Comparison of ENCODE assay signal across 14 cellular contexts in genomic region chr11:17719940-17720795, GRCh38. TPM values are rescaled to one million over a fixed set of nuclear protein-coding genes. Genes with fewer than 3 reads are reported as not detected.
DNase-seq lines count a peak whose midpoint lies in the region; FAIRE-seq and TF ChIP-seq lines count a peak whose summit lies in the region.
"Had no signal": no experiment of that assay in that cellular context is flagged by ENCODE, and none has a peak within 500 bp of the region (broad histone marks: within the 10 kb centered on the region; RNA-seq: fewer than 3 reads in every experiment).

No MANE protein-coding gene starts in this region.

- H3K79me2 ChIP-seq in GM23248 (ENCODE audit: insufficient read depth) (no peaks in the 10 kb centered on the region), osteoblast (ENCODE audit: insufficient read depth, low read length) (no peaks in the 10 kb centered on the region)

- intact Hi-C loops in ovary (cut with DNase I): loop anchor here in 1 of 4 donors (5.0 kb wide), 2 partner anchors 47 to 48 kb away; no protein-coding TSS in a partner anchor

- TF ChIP-seq CTCF in fibroblast of pulmonary artery (IDR thresholded peaks at IDR 0.05; ENCODE audit: low read length, missing control alignments): no peak
- no peak for TF ChIP-seq CTCF in osteoblast (IDR thresholded peaks at IDR 0.05; ENCODE audit: extremely low read depth, low read depth, low read length)
- TF ChIP-seq CTCF in ovary (IDR thresholded peaks at IDR 0.05): no peak

- H3K4me3 ChIP-seq in GM23248: no peak overlapping the region
- H3K4me3 ChIP-seq in fibroblast of pulmonary artery (replicated peaks; ENCODE audit: low read depth, low read length): no peak overlapping the region
- no peak overlapping the region for H3K4me3 ChIP-seq in osteoblast (ENCODE audit: insufficient read depth, low read length)
- H3K4me3 ChIP-seq in ovary: no peak overlapping the region

- no peak for TF ChIP-seq EP300 in ovary (IDR thresholded peaks at IDR 0.05)

- H3K36me3 ChIP-seq in GM23248 (ENCODE audit: low read depth): no peaks in the 10 kb centered on the region
- no peaks in the 10 kb centered on the region for H3K36me3 ChIP-seq in osteoblast (ENCODE audit: insufficient read depth, low read length)
- no peaks in the 10 kb centered on the region for H3K36me3 ChIP-seq in ovary

- H3K27ac ChIP-seq in GM23248 (no peak overlapping the region), osteoblast (ENCODE audit: low read depth, low read length) (no peak overlapping the region), ovary (no peak overlapping the region)

- H3K9me3 ChIP-seq in GM23248 (ENCODE audit: low read depth) (no peaks in the 10 kb centered on the region), osteoblast (ENCODE audit: low read depth, low read length) (no peaks in the 10 kb centered on the region), ovary (no peaks in the 10 kb centered on the region)

- 3% methylated on average over 79 to 82 of the region's 84 CpGs for WGBS in GM23248 (ENCODE audit: low coverage in 1 of 2, low lambda C conversion rate in 2 of 2, missing lambda C conversion rate in 2 of 2), 2 experiments
- whole genome bisulfite sequencing in ovary, 3 donors: 1 to 3% (median 2%) methylated on average over 39 to 84 of the region's 84 CpGs

- H4K20me1 ChIP-seq in GM23248 (ENCODE audit: insufficient read depth): no peaks in the 10 kb centered on the region
- H4K20me1 ChIP-seq in osteoblast (ENCODE audit: insufficient read depth, low read length): no peaks in the 10 kb centered on the region

- no peak overlapping the region for H3K4me2 ChIP-seq in GM23248 (ENCODE audit: unreplicated experiment)
- H3K4me2 ChIP-seq in osteoblast (ENCODE audit: insufficient read depth, low read length): no peak overlapping the region

- FAIRE-seq in frontal cortex (lab: Jason Lieb, UNC): no peak

- H3K27me3 ChIP-seq in GM23248 (replicated peaks; ENCODE audit: insufficient read depth) (peaks cover 74% of the 10 kb centered on the region), osteoblast (ENCODE audit: insufficient read depth, low read length) (peaks cover 90% of the 10 kb centered on the region), ovary (no peaks in the 10 kb centered on the region)

- DNase-seq in GM23248: peak; percentile 23
- DNase-seq in NCI-H2227 treated with DMSO at 0.1 percent for 48 hours (lab: John Stamatoyannopoulos, UW): peak; percentile 17
- DNase-seq in fibroblast of pulmonary artery (ENCODE audit: low read depth): peak; percentile 20
- peak; percentile 79 for DNase-seq in osteoblast (ENCODE audit: insufficient read length, low spot score, missing footprints)
- no peak for DNase-seq in cerebellar nuclear complex (lab: John Stamatoyannopoulos, UW)
- no peak for DNase-seq in ovary
- DNase-seq in midbrain (lab: John Stamatoyannopoulos, UW): no peak
- no peak for DNase-seq in frontal cortex (ENCODE audit: low spot score in 2 of 2)
- DNase-seq: activated T-cell treated with anti-CD3 and anti-CD28 coated beads, Interleukin-2, amount 50 U/mL, for 48 hours; NCI-H1417 treated with DMSO at 0.1 percent for 48 hours; stimulated activated CD4-positive, alpha-beta T cell treated with anti-CD3 and anti-CD28 coated beads, Interleukin-1b, Interleukin-23, amount 100 ng/mL, for 48 hours; T-helper 1 cell had no signal

- no peak overlapping the region for H3K9ac ChIP-seq in GM23248

- no peak for TF ChIP-seq POLR2A in ovary (IDR thresholded peaks at IDR 0.05)

- in situ Hi-C loops in GM23248 (cut with MboI): loop anchor here (10.0 kb wide), 1 partner anchor 115 kb away; no protein-coding TSS in a partner anchor

- H2AFZ ChIP-seq in GM23248: no peak overlapping the region
- no peak overlapping the region for H2AFZ ChIP-seq in osteoblast (ENCODE audit: low read length)

- no peaks in the 10 kb centered on the region for H3K9me2 ChIP-seq in GM23248 (ENCODE audit: insufficient read depth)

- no peaks in the 10 kb centered on the region for H3K4me1 ChIP-seq in GM23248 (ENCODE audit: insufficient read depth)
- H3K4me1 ChIP-seq in osteoblast (ENCODE audit: insufficient read depth, low read length): no peaks in the 10 kb centered on the region
- H3K4me1 ChIP-seq in ovary (ENCODE audit: insufficient read depth): no peaks in the 10 kb centered on the region

- H3F3A ChIP-seq in GM23248 (ENCODE audit: insufficient read depth): no peaks in the 10 kb centered on the region

RNA-seq across cellular contexts. Expression of gene MYOD1, which starts 0.8 kb away (rescaled TPM):
- total RNA-seq in GM23248 (2014; rRNA removed; shearing (Covaris generic)): not detected in 2 replicates
- polyA plus RNA-seq in GM23248 (2016; fragmentation: Nextera tagmentation; extraction: Ambion mirVana) (not detected in 2 replicates), ovary (not detected)
- total RNA-seq in osteoblast (not detected in 2 replicates), ovary (not detected), frontal cortex (not detected)
- total RNA-seq: lower leg skin, temporal lobe had no signal

RNA-seq across cellular contexts. Expression of gene KCNC1, which starts 14.4 kb away (rescaled TPM):
- total RNA-seq in GM23248 (2014; rRNA removed; shearing (Covaris generic)): not detected in 2 replicates
- polyA plus RNA-seq in GM23248 (2016; fragmentation: Nextera tagmentation; extraction: Ambion mirVana) (not detected in 2 replicates), ovary (under 1 TPM; 0.04 to 0.18 TPM)
- total RNA-seq in osteoblast (under 0.01 TPM in 1 of 2 replicates, not detected in the other), ovary (under 1 TPM in 2 of 7 donors, not detected in 5; 0.02 to 0.03 TPM), frontal cortex (5.3 TPM)

Comparison
In these comparisons a context has a peak if more than half of its experiments do, and no peak if none do; other contexts are left out.
1. DNase-seq: peak in GM23248 (single experiment), NCI-H2227 treated with DMSO at 0.1 percent for 48 hours (single experiment), fibroblast of pulmonary artery (single experiment) and osteoblast (single experiment); none in cerebellar nuclear complex (0 of 2), ovary (0 of 5), midbrain (single experiment) and frontal cortex (0 of 2).